ENCODE assay signal across 8 cellular contexts in genomic region chr7:35037526-35038339, GRCh38. TPM values are rescaled to one million over a fixed set of nuclear protein-coding genes. Genes with fewer than 3 reads are reported as not detected.
A peak's percentile ranks its signal among the peaks of the same experiment; 100 is the strongest.
DNase-seq lines count a peak whose midpoint lies in the region; ATAC-seq and TF ChIP-seq lines count a peak whose summit lies in the region.

No MANE protein-coding gene starts in this region.

- H3K9me3 ChIP-seq in CD4-positive, alpha-beta T cell (ENCODE audit: control insufficient read depth, low read length) = no peaks in the 10 kb centered on the region
- no peaks in the 10 kb centered on the region for H3K9me3 ChIP-seq in duodenal mucosa (ENCODE audit: control insufficient read depth in 1 of 2, low read length in 2 of 2)
- no peaks in the 10 kb centered on the region for H3K9me3 ChIP-seq in lung (ENCODE audit: control insufficient read depth in 2 of 2, insufficient read depth in 1 of 2, low read length in 1 of 2)

- H3K9me3 Mint-ChIP-seq in CD4-positive, alpha-beta T cell = no peaks in the 10 kb centered on the region
- H3K9me3 Mint-ChIP-seq in activated CD4-positive, alpha-beta memory T cell treated with anti-CD3 and anti-CD28 coated beads for 36 hours = no peaks in the 10 kb centered on the region

- H3K4me1 ChIP-seq in duodenal mucosa (ENCODE audit: control insufficient read depth in 1 of 2, insufficient read depth in 2 of 2, low read length in 2 of 2) (peaks cover 23 to 24% of the 10 kb centered on the region in 2 donors), lung (ENCODE audit: control insufficient read depth in 2 of 2, insufficient read depth in 2 of 2, low read length in 2 of 2) (peaks cover 1 to 12% of the 10 kb centered on the region in 2 donors)

- H3K36me3 ChIP-seq in duodenal mucosa (ENCODE audit: control insufficient read depth in 1 of 2, insufficient read depth in 2 of 2, low read length in 2 of 2) (no peaks in the 10 kb centered on the region), lung (ENCODE audit: control insufficient read depth in 2 of 2, insufficient read depth in 2 of 2, low read length in 2 of 2) (no peaks in the 10 kb centered on the region)

- CTCF ChIA-PET in CD4-positive, alpha-beta T cell (lab: Charles Lee) = no interaction called here
- CTCF ChIA-PET in activated CD4-positive, alpha-beta memory T cell treated with anti-CD3 and anti-CD28 coated beads for 36 hours (lab: Charles Lee) = interaction anchor here (0.6 to 1.8 kb wide), 3 partner anchors 40 to 214 kb away, joined by 3 to 4 read pairs (median 4); no protein-coding TSS in a partner anchor

- H3K4me3 Mint-ChIP-seq in CD4-positive, alpha-beta T cell = peak overlapping the region; percentile 92
- H3K4me3 Mint-ChIP-seq in activated CD4-positive, alpha-beta memory T cell treated with anti-CD3 and anti-CD28 coated beads for 36 hours = peak overlapping the region; percentile 78

- H3K27ac Mint-ChIP-seq in CD4-positive, alpha-beta T cell = peak overlapping the region; percentile 34
- peak overlapping the region; percentile 51 for H3K27ac Mint-ChIP-seq in activated CD4-positive, alpha-beta memory T cell treated with anti-CD3 and anti-CD28 coated beads for 36 hours

- WGBS in lung, 2 donors = 0% methylated on average over 62 to 100 of the region's 100 CpGs

- peak overlapping the region; percentile 40 to 79 for H3K9ac ChIP-seq in duodenal mucosa (ENCODE audit: low read depth in 1 of 2, low read length in 2 of 2)

- H3K4me3 ChIP-seq in duodenal mucosa (ENCODE audit: low read depth in 1 of 2, low read length in 2 of 2) (peak overlapping the region; percentile 61 to 83), lung (peak overlapping the region; percentile 85)

- peak; percentile 73 for ATAC-seq in CD4-positive, alpha-beta T cell (ENCODE audit: poor library complexity)
- ATAC-seq in GM19397 (IDR thresholded peaks at IDR 0.05; ENCODE audit: unreplicated experiment) (peak; percentile 84), HG03565 (IDR thresholded peaks at IDR 0.05; ENCODE audit: unreplicated experiment) (peak; percentile 73), lung (ENCODE audit: insufficient read depth, low FRiP score) (peak; percentile 90)

- POLR2A ChIA-PET in CD4-positive, alpha-beta T cell (lab: Charles Lee) = no interaction called here
- POLR2A ChIA-PET in activated CD4-positive, alpha-beta memory T cell treated with anti-CD3 and anti-CD28 coated beads for 36 hours (lab: Charles Lee) = no interaction called here

- peak; percentile 66 to 88 (median 86) for DNase-seq in CD4-positive, alpha-beta T cell
- DNase-seq in NCI-H748 treated with DMSO at 0.1 percent for 48 hours (lab: John Stamatoyannopoulos, UW) = peak; percentile 84
- DNase-seq in activated CD4-positive, alpha-beta memory T cell treated with anti-CD3 and anti-CD28 coated beads for 36 hours = peak; percentile 91
- peak; percentile 90 for DNase-seq in lung (ENCODE audit: low spot score)
- DNase-seq in stimulated activated CD4-positive, alpha-beta T cell treated with anti-CD3 and anti-CD28 coated beads, TNF-alpha, amount 100 ng/mL, for 24 hours (ENCODE audit: low read depth in 3 of 3) = peak; percentile 70 to 88 (median 77)

- H3K36me3 Mint-ChIP-seq in CD4-positive, alpha-beta T cell (ENCODE audit: low read depth) = peaks cover 7% of the 10 kb centered on the region
- no peaks in the 10 kb centered on the region for H3K36me3 Mint-ChIP-seq in activated CD4-positive, alpha-beta memory T cell treated with anti-CD3 and anti-CD28 coated beads for 36 hours

- H3K27ac ChIP-seq in CD4-positive, alpha-beta T cell (ENCODE audit: low read depth, low read length) = no peak overlapping the region
- H3K27ac ChIP-seq in duodenal mucosa (ENCODE audit: low read depth, low read length) = peak overlapping the region; percentile 58
- H3K27ac ChIP-seq in lung (ENCODE audit: low read depth in 1 of 2, low read length in 1 of 2) = peak overlapping the region; percentile 92 to 95

- H3K27me3 ChIP-seq in CD4-positive, alpha-beta T cell (ENCODE audit: control insufficient read depth, insufficient read depth, low read length) = no peaks in the 10 kb centered on the region
- H3K27me3 ChIP-seq in duodenal mucosa (ENCODE audit: control insufficient read depth in 1 of 2, insufficient read depth in 2 of 2, low read length in 2 of 2) = no peaks in the 10 kb centered on the region
- H3K27me3 ChIP-seq in lung (ENCODE audit: control insufficient read depth, insufficient read depth) = no peaks in the 10 kb centered on the region

- intact Hi-C loops in CD4-positive, alpha-beta T cell (cut with DNase I, micrococcal nuclease) = loop anchor here in 1 of 2 experiments (5.0 to 10.0 kb wide), 3 partner anchors 657 to 1115 kb away; partner anchors contain the start of genes EEPD1, HERPUD2 and SEPTIN7
- intact Hi-C loops in activated CD4-positive, alpha-beta memory T cell treated with anti-CD3 and anti-CD28 coated beads for 36 hours (cut with micrococcal nuclease) = loop anchor here (1.0 to 10.0 kb wide), 11 partner anchors 137 to 1115 kb away; partner anchors contain the start of genes EEPD1, HERPUD2 and SEPTIN7

- no peaks in the 10 kb centered on the region for H3K27me3 Mint-ChIP-seq in CD4-positive, alpha-beta T cell
- H3K27me3 Mint-ChIP-seq in activated CD4-positive, alpha-beta memory T cell treated with anti-CD3 and anti-CD28 coated beads for 36 hours = no peaks in the 10 kb centered on the region

- peak; percentile 73 for TF ChIP-seq CTCF in CD4-positive, alpha-beta T cell (IDR thresholded peaks at IDR 0.05)
- TF ChIP-seq CTCF in lung (IDR thresholded peaks at IDR 0.05; ENCODE audit: control extremely low read depth, extremely low read depth) = peak; percentile 64

- peaks cover 30% of the 10 kb centered on the region for H3K4me1 Mint-ChIP-seq in CD4-positive, alpha-beta T cell (ENCODE audit: low read depth)
- H3K4me1 Mint-ChIP-seq in activated CD4-positive, alpha-beta memory T cell treated with anti-CD3 and anti-CD28 coated beads for 36 hours (ENCODE audit: low read depth) = peaks cover 30% of the 10 kb centered on the region

RNA-seq across cellular contexts. Expression of gene DPY19L1, which starts 0.4 kb away (rescaled TPM):
- 1 to 10 TPM; 6.0 to 7.2 TPM for total RNA-seq in CD4-positive, alpha-beta T cell
- total RNA-seq in activated CD4-positive, alpha-beta memory T cell treated with anti-CD3 and anti-CD28 coated beads for 36 hours = 10 to 100 TPM; 13.0 to 20.3 TPM
- total RNA-seq in lung = 10 to 100 TPM; 46.1 to 83.3 TPM
- polyA plus RNA-seq in lung = 10 to 100 TPM; 10.4 to 19.4 TPM
